29 cellular contexts compared by ENCODE assay signal in genomic region chr1:41616563-41616962, GRCh38.
A peak's percentile ranks its signal among the peaks of the same experiment; 100 is the strongest.
DNase-seq lines count a peak whose midpoint lies in the region; ATAC-seq and TF ChIP-seq lines count a peak whose summit lies in the region.
"Had no signal": no experiment of that assay in that cellular context is flagged by ENCODE, and none has a peak within 500 bp of the region (broad histone marks: within the 10 kb centered on the region; RNA-seq: fewer than 3 reads in every experiment).

No MANE protein-coding gene starts in this region.

- no peak for ATAC-seq in natural killer cell treated with Interleukin-12 subunit alpha and Interleukin-12 subunit beta and Interleukin-15 and Interleukin-18, amount 100 ng/mL, for 72 hours
- no peak for ATAC-seq in natural killer cell
- ATAC-seq: HCT116, Right ventricle myocardium inferior, SK-N-SH treated with all-trans-retinoic acid at 6 μM for 48 hours had no signal

- no peaks in the 10 kb centered on the region for H3K27me3 Mint-ChIP-seq in natural killer cell treated with Interleukin-12 subunit alpha and Interleukin-12 subunit beta and Interleukin-15 and Interleukin-18, amount 100 ng/mL, for 72 hours
- no peaks in the 10 kb centered on the region for H3K27me3 Mint-ChIP-seq in natural killer cell (ENCODE audit: low read depth in 2 of 2)
- H3K27me3 Mint-ChIP-seq: CD8-positive, alpha-beta memory T cell had no signal

- H3K36me3 ChIP-seq in WERI-Rb-1 = no peaks in the 10 kb centered on the region
- H3K36me3 ChIP-seq: BE2C, MG63, SJCRH30 had no signal

- intact Hi-C loops in natural killer cell (cut with micrococcal nuclease) = no loop called here

- H3K27me3 ChIP-seq in WERI-Rb-1 (ENCODE audit: insufficient read depth, low read depth, severe bottlenecking) = no peaks in the 10 kb centered on the region
- H3K27me3 ChIP-seq: BE2C, MG63, SJCRH30 had no signal

- peak; percentile 17 for DNase-seq in NCI-H2171 treated with DMSO at 0.1 percent for 48 hours (lab: John Stamatoyannopoulos, UW)
- no peak for DNase-seq in NCI-H2171 (lab: John Stamatoyannopoulos, UW)
- peak; percentile 5 for DNase-seq in natural killer cell treated with Interleukin-12 subunit alpha and Interleukin-12 subunit beta and Interleukin-15 and Interleukin-18, amount 100 ng/mL, for 72 hours (ENCODE audit: low spot score)
- no peak for DNase-seq in natural killer cell
- peak; percentile 20 for DNase-seq in islet precursor cell
- peak; percentile 8 for DNase-seq in ureter (ENCODE audit: low spot score)
- DNase-seq in WERI-Rb-1 = no peak
- no peak for DNase-seq in central memory CD4-positive, alpha-beta T cell
- DNase-seq: 8988T; ACHN; BE2C; CD8-positive, alpha-beta memory T cell; DMS 273 treated with DMSO at 0.1 percent for 48 hours; DMS79; GF-D8; KBM-7; MG63; NCI-H1105 treated with DMSO at 0.1 percent for 48 hours; NCI-H146; NCI-H1930; NCI-H345; NCI-H510A treated with DMSO at 0.1 percent for 48 hours; NCI-H748 treated with DMSO at 0.1 percent for 48 hours; PC-9 had no signal

- no peak overlapping the region for H3K27ac ChIP-seq in WERI-Rb-1
- H3K27ac ChIP-seq: PC-9, SJCRH30 had no signal

- no peak overlapping the region for H3K4me3 ChIP-seq in WERI-Rb-1 (ENCODE audit: low read depth, low read length)
- H3K4me3 ChIP-seq: MG63, PC-9, SJCRH30 had no signal

- H3K27ac Mint-ChIP-seq in natural killer cell treated with Interleukin-12 subunit alpha and Interleukin-12 subunit beta and Interleukin-15 and Interleukin-18, amount 100 ng/mL, for 72 hours = no peak overlapping the region
- H3K27ac Mint-ChIP-seq in natural killer cell = no peak overlapping the region

- H3K4me3 Mint-ChIP-seq in natural killer cell treated with Interleukin-12 subunit alpha and Interleukin-12 subunit beta and Interleukin-15 and Interleukin-18, amount 100 ng/mL, for 72 hours = no peak overlapping the region
- H3K4me3 Mint-ChIP-seq in natural killer cell = no peak overlapping the region
- H3K4me3 Mint-ChIP-seq: CD14-positive monocyte; CD8-positive, alpha-beta memory T cell had no signal

- H3K9me3 ChIP-seq in WERI-Rb-1 (ENCODE audit: severe bottlenecking) = no peaks in the 10 kb centered on the region
- H3K9me3 ChIP-seq: BE2C, MG63, SJCRH30 had no signal

- H3K36me3 Mint-ChIP-seq in natural killer cell treated with Interleukin-12 subunit alpha and Interleukin-12 subunit beta and Interleukin-15 and Interleukin-18, amount 100 ng/mL, for 72 hours = no peaks in the 10 kb centered on the region
- no peaks in the 10 kb centered on the region for H3K36me3 Mint-ChIP-seq in natural killer cell

- H3K9me3 Mint-ChIP-seq in natural killer cell treated with Interleukin-12 subunit alpha and Interleukin-12 subunit beta and Interleukin-15 and Interleukin-18, amount 100 ng/mL, for 72 hours = no peaks in the 10 kb centered on the region
- H3K9me3 Mint-ChIP-seq in natural killer cell = no peaks in the 10 kb centered on the region
- H3K9me3 Mint-ChIP-seq: CD14-positive monocyte; CD8-positive, alpha-beta memory T cell had no signal

- H3K4me1 Mint-ChIP-seq in natural killer cell treated with Interleukin-12 subunit alpha and Interleukin-12 subunit beta and Interleukin-15 and Interleukin-18, amount 100 ng/mL, for 72 hours (ENCODE audit: low read depth in 2 of 2) = peaks cover 15 to 27% of the 10 kb centered on the region in 2 donors
- H3K4me1 Mint-ChIP-seq in natural killer cell = peaks cover 28 to 52% of the 10 kb centered on the region in 2 donors

- TF ChIP-seq CTCF in natural killer cell (IDR thresholded peaks at IDR 0.05) (no peak), WERI-Rb-1 (IDR thresholded peaks at IDR 0.05; ENCODE audit: low read depth, low read length) (no peak)

Comparison
In these comparisons a context has a peak if more than half of its experiments do, and no peak if none do; other contexts are left out.
1. DNase-seq: peak in NCI-H2171 treated with DMSO at 0.1 percent for 48 hours (single experiment), natural killer cell treated with Interleukin-12 subunit alpha and Interleukin-12 subunit beta and Interleukin-15 and Interleukin-18, amount 100 ng/mL, for 72 hours (single experiment), islet precursor cell (single experiment) and ureter (single experiment); none in NCI-H2171 (single experiment), natural killer cell (single experiment), WERI-Rb-1 (single experiment) and central memory CD4-positive, alpha-beta T cell (single experiment).